In genomic region chr4:21005647-21006046, GRCh38 we compare ENCODE assay signal across 8 cellular contexts.
"Had no signal": no experiment of that assay in that cellular context is flagged by ENCODE, and none has a peak within 500 bp of the region (broad histone marks: within the 10 kb centered on the region; RNA-seq: fewer than 3 reads in every experiment).

No MANE protein-coding gene starts in this region.

- FAIRE-seq: G401.6, GM12878, GM12891, GM12892, GM18507, GM19239 had no signal

- DNase-seq: GDM1, GF-D8 had no signal

- H3K4me3 ChIP-seq: GM12878 had no signal

- ATAC-seq: GM12878 had no signal
